ENCODE assay signal across 1 cellular context in the genomic region with DNA sequence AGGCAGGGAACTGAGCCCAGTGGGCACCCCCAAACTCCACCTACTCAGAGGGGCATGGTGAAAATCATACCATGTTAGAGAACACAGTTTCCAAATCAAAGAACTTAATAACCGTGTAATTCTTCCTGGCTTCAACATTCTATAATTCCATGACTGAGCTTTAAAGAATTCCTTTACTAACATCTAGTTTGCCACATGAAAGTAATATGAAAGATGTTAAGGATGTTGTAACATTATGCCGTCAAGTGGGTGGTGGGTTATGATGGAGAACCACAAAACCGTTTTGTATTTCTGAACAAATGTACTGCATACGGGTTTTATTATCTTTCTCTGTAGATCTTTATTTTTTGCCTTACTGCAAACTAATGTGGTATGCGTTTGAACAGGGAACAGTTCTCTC.
TF ChIP-seq lines count a peak whose summit lies in the region.

No MANE protein-coding gene starts in this region.

TF ChIP-seq in SK-N-SH, 30 proteins besides CTCF, POLR2A, EP300 and RAD21 (continued from another document):
- TF ChIP-seq, protein P1, sequence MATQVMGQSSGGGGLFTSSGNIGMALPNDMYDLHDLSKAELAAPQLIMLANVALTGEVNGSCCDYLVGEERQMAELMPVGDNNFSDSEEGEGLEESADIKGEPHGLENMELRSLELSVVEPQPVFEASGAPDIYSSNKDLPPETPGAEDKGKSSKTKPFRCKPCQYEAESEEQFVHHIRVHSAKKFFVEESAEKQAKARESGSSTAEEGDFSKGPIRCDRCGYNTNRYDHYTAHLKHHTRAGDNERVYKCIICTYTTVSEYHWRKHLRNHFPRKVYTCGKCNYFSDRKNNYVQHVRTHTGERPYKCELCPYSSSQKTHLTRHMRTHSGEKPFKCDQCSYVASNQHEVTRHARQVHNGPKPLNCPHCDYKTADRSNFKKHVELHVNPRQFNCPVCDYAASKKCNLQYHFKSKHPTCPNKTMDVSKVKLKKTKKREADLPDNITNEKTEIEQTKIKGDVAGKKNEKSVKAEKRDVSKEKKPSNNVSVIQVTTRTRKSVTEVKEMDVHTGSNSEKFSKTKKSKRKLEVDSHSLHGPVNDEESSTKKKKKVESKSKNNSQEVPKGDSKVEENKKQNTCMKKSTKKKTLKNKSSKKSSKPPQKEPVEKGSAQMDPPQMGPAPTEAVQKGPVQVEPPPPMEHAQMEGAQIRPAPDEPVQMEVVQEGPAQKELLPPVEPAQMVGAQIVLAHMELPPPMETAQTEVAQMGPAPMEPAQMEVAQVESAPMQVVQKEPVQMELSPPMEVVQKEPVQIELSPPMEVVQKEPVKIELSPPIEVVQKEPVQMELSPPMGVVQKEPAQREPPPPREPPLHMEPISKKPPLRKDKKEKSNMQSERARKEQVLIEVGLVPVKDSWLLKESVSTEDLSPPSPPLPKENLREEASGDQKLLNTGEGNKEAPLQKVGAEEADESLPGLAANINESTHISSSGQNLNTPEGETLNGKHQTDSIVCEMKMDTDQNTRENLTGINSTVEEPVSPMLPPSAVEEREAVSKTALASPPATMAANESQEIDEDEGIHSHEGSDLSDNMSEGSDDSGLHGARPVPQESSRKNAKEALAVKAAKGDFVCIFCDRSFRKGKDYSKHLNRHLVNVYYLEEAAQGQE (IDR thresholded peaks at IDR 0.05; ENCODE audit: low read depth, low read length): no peak
- TF ChIP-seq, protein P2, sequence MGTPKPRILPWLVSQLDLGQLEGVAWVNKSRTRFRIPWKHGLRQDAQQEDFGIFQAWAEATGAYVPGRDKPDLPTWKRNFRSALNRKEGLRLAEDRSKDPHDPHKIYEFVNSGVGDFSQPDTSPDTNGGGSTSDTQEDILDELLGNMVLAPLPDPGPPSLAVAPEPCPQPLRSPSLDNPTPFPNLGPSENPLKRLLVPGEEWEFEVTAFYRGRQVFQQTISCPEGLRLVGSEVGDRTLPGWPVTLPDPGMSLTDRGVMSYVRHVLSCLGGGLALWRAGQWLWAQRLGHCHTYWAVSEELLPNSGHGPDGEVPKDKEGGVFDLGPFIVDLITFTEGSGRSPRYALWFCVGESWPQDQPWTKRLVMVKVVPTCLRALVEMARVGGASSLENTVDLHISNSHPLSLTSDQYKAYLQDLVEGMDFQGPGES (IDR thresholded peaks at IDR 0.05; ENCODE audit: low read depth, low read length): no peak
- TF ChIP-seq RCOR1 (IDR thresholded peaks at IDR 0.05; ENCODE audit: low read length) (no peak), CHD2 (IDR thresholded peaks at IDR 0.05; ENCODE audit: low read length, partially characterized antibody) (no peak), MXI1 (IDR thresholded peaks at IDR 0.05; ENCODE audit: low read depth, low read length) (no peak), TAF1 (IDR thresholded peaks at IDR 0.05; ENCODE audit: borderline replicate concordance, low read depth, low read length) (no peak), RXRA (IDR thresholded peaks at IDR 0.05; ENCODE audit: borderline replicate concordance, low read depth) (no peak), TEAD4 (IDR thresholded peaks at IDR 0.05; ENCODE audit: borderline replicate concordance, insufficient read depth) (no peak), TCF12 (IDR thresholded peaks at IDR 0.05) (no peak), FOXM1 (IDR thresholded peaks at IDR 0.05; ENCODE audit: low read depth) (no peak)
